7 cellular contexts compared by ENCODE assay signal in the genomic region with DNA sequence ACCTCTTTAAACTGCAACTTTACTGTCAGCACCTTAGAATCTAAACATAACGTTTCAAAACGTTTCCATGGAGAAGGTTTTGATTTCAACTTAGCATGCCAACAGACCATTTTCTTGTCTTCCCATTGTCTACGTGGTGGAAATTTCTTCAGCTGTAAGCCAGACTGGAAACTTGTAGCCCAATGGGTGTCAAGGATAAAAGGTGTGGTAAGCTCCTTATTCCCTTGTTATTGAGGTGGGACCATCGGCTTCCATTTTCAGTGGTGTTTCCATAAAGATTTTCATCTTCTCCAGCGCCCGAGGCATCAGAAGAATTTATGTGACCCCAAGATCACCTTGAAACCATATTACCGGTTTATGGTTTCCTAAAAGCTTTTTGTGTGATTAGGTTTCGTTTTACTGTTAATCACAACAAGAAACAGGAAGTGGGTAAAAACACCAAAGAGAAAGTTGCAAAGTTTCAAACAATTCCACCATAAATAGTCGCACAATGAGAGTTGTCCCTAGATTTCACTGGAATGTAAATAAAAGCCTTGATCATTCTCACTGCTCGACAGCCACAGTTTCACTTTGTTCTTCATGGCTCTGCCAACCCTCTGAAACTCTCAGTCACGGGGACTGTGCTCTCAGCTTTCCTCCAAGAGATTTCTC.
DNase-seq lines count a peak whose midpoint lies in the region; ATAC-seq and TF ChIP-seq lines count a peak whose summit lies in the region.

No MANE protein-coding gene starts in this region.

- ATAC-seq in GM18498 (IDR thresholded peaks at IDR 0.05; ENCODE audit: unreplicated experiment): peak; percentile 79
- ATAC-seq in stimulated activated naive CD8-positive, alpha-beta T cell treated with anti-CD3 and anti-CD28 coated beads, Interleukin-15, Interleukin-2, amounts not matched to agents 100 U/mL and 50 U/mL, for 24 hours: peak; percentile 46

- H2AFZ ChIP-seq in GM23248 (peak overlapping the region; percentile 96), Karpas-422 (ENCODE audit: low read length) (peak overlapping the region; percentile 71)

- TF ChIP-seq POLR2A in adrenal gland (IDR thresholded peaks at IDR 0.05): no peak

- WGBS in GM23248 (ENCODE audit: low coverage in 1 of 2, low lambda C conversion rate in 2 of 2, missing lambda C conversion rate in 2 of 2), 2 experiments: 12 to 13% methylated on average over 11 of the region's 11 CpGs
- WGBS in adrenal gland, 4 donors: 19 to 26% (median 23%) methylated on average over 11 of the region's 11 CpGs

- H3K9me3 ChIP-seq in GM23248 (ENCODE audit: low read depth): no peaks in the 10 kb centered on the region
- no peaks in the 10 kb centered on the region for H3K9me3 ChIP-seq in Karpas-422 (ENCODE audit: low read length)
- no peaks in the 10 kb centered on the region for H3K9me3 ChIP-seq in adrenal gland (replicated peaks in 1 of 3)

- H3K4me1 ChIP-seq in GM23248 (ENCODE audit: insufficient read depth) (0 out of 2 replicates have a peak, but pooled peaks cover 2% of the 10 kb centered on the region), Karpas-422 (ENCODE audit: low read length) (peaks cover 16% of the 10 kb centered on the region), adrenal gland (replicated peaks in 1 of 2) (peaks cover 0 to 9% of the 10 kb centered on the region in 2 donors)

- no peak for TF ChIP-seq CTCF in adrenal gland (IDR thresholded peaks at IDR 0.05)

- H3K9ac ChIP-seq in GM23248 (peak overlapping the region; percentile 80), Karpas-422 (ENCODE audit: low read length) (peak overlapping the region; percentile 50)

- peaks cover 2% of the 10 kb centered on the region; the same call in 1 of the 2 replicates for H3F3A ChIP-seq in GM23248 (ENCODE audit: insufficient read depth)

- peak; percentile 72 for DNase-seq in GM23248
- peak; percentile 54 for DNase-seq in Karpas-422
- peak in 3 of 7 donors; percentile 18 to 22 (median 21) for DNase-seq in adrenal gland
- peak; percentile 17 for DNase-seq in inferior parietal cortex (ENCODE audit: extremely low spot score)
- no peak for DNase-seq in stimulated activated naive CD8-positive, alpha-beta T cell treated with anti-CD3 and anti-CD28 coated beads, Interleukin-15, Interleukin-2, amounts not matched to agents 100 U/mL and 50 U/mL, for 24 hours
- no peak for DNase-seq in NCI-H510A treated with DMSO at 0.1 percent for 48 hours (lab: John Stamatoyannopoulos, UW)

- no peaks in the 10 kb centered on the region for H3K36me3 ChIP-seq in GM23248 (ENCODE audit: low read depth)
- H3K36me3 ChIP-seq in Karpas-422 (ENCODE audit: insufficient read depth, low read length): no peaks in the 10 kb centered on the region
- H3K36me3 ChIP-seq in adrenal gland (replicated peaks in 1 of 2): no peaks in the 10 kb centered on the region

- H3K27ac ChIP-seq in GM23248 (peak overlapping the region; percentile 43), Karpas-422 (ENCODE audit: low read length) (no peak overlapping the region), adrenal gland (peak overlapping the region in 4 of 5 donors; percentile 16 to 49 (median 38))

- intact Hi-C loops in adrenal gland (cut with DNase I): loop anchor here in 1 of 2 donors (5.0 kb wide), 1 partner anchor 363 kb away; no protein-coding TSS in a partner anchor

- H3K27me3 ChIP-seq in GM23248 (replicated peaks; ENCODE audit: insufficient read depth) (no peaks in the 10 kb centered on the region), Karpas-422 (ENCODE audit: low read length) (no peaks in the 10 kb centered on the region), adrenal gland (no peaks in the 10 kb centered on the region)

- H3K79me2 ChIP-seq in GM23248 (ENCODE audit: insufficient read depth) (no peaks in the 10 kb centered on the region), Karpas-422 (ENCODE audit: low read length) (no peaks in the 10 kb centered on the region)

- H3K9me2 ChIP-seq in GM23248 (ENCODE audit: insufficient read depth) (no peaks in the 10 kb centered on the region), Karpas-422 (replicated peaks; ENCODE audit: insufficient read depth, low read length) (no peaks in the 10 kb centered on the region)

- H3K4me2 ChIP-seq in GM23248 (ENCODE audit: unreplicated experiment) (peak overlapping the region; percentile 78), Karpas-422 (ENCODE audit: low read depth, low read length, poor library complexity, severe bottlenecking) (peak overlapping the region; percentile 74)

- H3K4me3 ChIP-seq in GM23248: peak overlapping the region; percentile 79
- peak overlapping the region; percentile 66 for H3K4me3 ChIP-seq in Karpas-422 (ENCODE audit: low read length)
- H3K4me3 ChIP-seq in adrenal gland: peak overlapping the region in 2 of 4 donors; percentile 5 to 66

- in situ Hi-C loops in GM23248 (cut with MboI): loop anchor here (25.0 kb wide), 1 partner anchor 1998 kb away; no protein-coding TSS in a partner anchor

- no peaks in the 10 kb centered on the region for H4K20me1 ChIP-seq in GM23248 (ENCODE audit: insufficient read depth)
- no peaks in the 10 kb centered on the region for H4K20me1 ChIP-seq in Karpas-422 (ENCODE audit: insufficient read depth, low read depth, low read length)

Comparison
In these comparisons a context has a peak if more than half of its experiments do, and no peak if none do; other contexts are left out.
1. DNase-seq: peak in GM23248 (single experiment), Karpas-422 (single experiment) and inferior parietal cortex (single experiment); none in stimulated activated naive CD8-positive, alpha-beta T cell treated with anti-CD3 and anti-CD28 coated beads, Interleukin-15, Interleukin-2, amounts not matched to agents 100 U/mL and 50 U/mL, for 24 hours (single experiment) and NCI-H510A treated with DMSO at 0.1 percent for 48 hours (single experiment).